ENCODE assay signal across 9 cellular contexts in genomic region chr14:78902010-78902623, GRCh38.
A peak's percentile ranks its signal among the peaks of the same experiment; 100 is the strongest.
DNase-seq lines count a peak whose midpoint lies in the region; ATAC-seq and TF ChIP-seq lines count a peak whose summit lies in the region.
"Had no signal": no experiment of that assay in that cellular context is flagged by ENCODE, and none has a peak within 500 bp of the region (broad histone marks: within the 10 kb centered on the region; RNA-seq: fewer than 3 reads in every experiment).

No MANE protein-coding gene starts in this region.

- no peak overlapping the region for H3K27ac ChIP-seq in A673 (ENCODE audit: low read depth, low read length, poor library complexity, severe bottlenecking)
- H3K27ac ChIP-seq: upper lobe of left lung had no signal

- TF ChIP-seq CTCF in A673 (conservative IDR thresholded peaks at IDR 0.05; ENCODE audit: low read depth, low read length) (peak; percentile 89), nephron progenitor cell (IDR thresholded peaks at IDR 0.05) (peak; percentile 85)

- intact Hi-C loops in A673 (cut with micrococcal nuclease; ENCODE audit: unreplicated experiment), result no loop called here

- H3K4me1 ChIP-seq in A673 (ENCODE audit: insufficient read depth, low read length, poor library complexity, severe bottlenecking), result no peaks in the 10 kb centered on the region
- H3K4me1 ChIP-seq: upper lobe of left lung had no signal

- H3K36me3 Mint-ChIP-seq in nephron progenitor cell (ENCODE audit: low read depth), result no peaks in the 10 kb centered on the region

- no peak overlapping the region for H3K4me3 ChIP-seq in A673 (ENCODE audit: low read depth, low read length, poor library complexity, severe bottlenecking)
- H3K4me3 ChIP-seq: upper lobe of left lung had no signal

- no peaks in the 10 kb centered on the region for H3K4me1 Mint-ChIP-seq in nephron progenitor cell

- no peaks in the 10 kb centered on the region for H3K36me3 ChIP-seq in A673 (ENCODE audit: insufficient read depth, low read length, poor library complexity, severe bottlenecking)
- H3K36me3 ChIP-seq: upper lobe of left lung had no signal

- no peaks in the 10 kb centered on the region for H3K9me3 ChIP-seq in A673 (ENCODE audit: low read depth, low read length, poor library complexity, severe bottlenecking)
- H3K9me3 ChIP-seq: upper lobe of left lung had no signal

- peaks cover 6% of the 10 kb centered on the region for H3K27me3 ChIP-seq in A673 (replicated peaks; ENCODE audit: insufficient read depth, low read depth, low read length, poor library complexity)
- H3K27me3 ChIP-seq: upper lobe of left lung had no signal

- no TSS peak for BruUV-seq in A673 (replicated peaks; lab: Mats Ljungman, UMichigan)

- POLR2A ChIA-PET in A673 (lab: Charles Lee; ENCODE audit: low non-redundant PET), result no interaction called here

- DNase-seq in A673 (ENCODE audit: low spot score) (peak; percentile 57), G401 (ENCODE audit: low spot score) (peak; percentile 39), NCI-H2107 treated with DMSO at 0.1 percent for 48 hours (lab: John Stamatoyannopoulos, UW; ENCODE audit: unreplicated experiment) (peak; percentile 55), cerebellar cortex (ENCODE audit: low spot score) (peak; percentile 33), nephron progenitor cell (peak; percentile 66), germinal center (ENCODE audit: low spot score) (no peak)

- peaks cover 4% of the 10 kb centered on the region for H3K27me3 Mint-ChIP-seq in nephron progenitor cell (ENCODE audit: low read depth, poor library complexity)

- H3K4me3 Mint-ChIP-seq in nephron progenitor cell, result no peak overlapping the region

- H3K9me3 Mint-ChIP-seq in nephron progenitor cell, result no peaks in the 10 kb centered on the region

- CTCF ChIA-PET in A673 (lab: Charles Lee), result interaction anchor here (0.6 kb wide), 1 partner anchor 271 kb away, joined by 5 read pairs; no protein-coding TSS in a partner anchor

- in situ Hi-C loops in G401 (cut with HindIII; ENCODE audit: low sequenced_read_pairs), result no loop called here

- H3K27ac Mint-ChIP-seq in nephron progenitor cell, result no peak overlapping the region

- no peak for ATAC-seq in HG02970 (IDR thresholded peaks at IDR 0.05; ENCODE audit: low FRiP score, unreplicated experiment)
- no peak for ATAC-seq in HG02763 (IDR thresholded peaks at IDR 0.05; ENCODE audit: unreplicated experiment)
